1 cellular context compared by ENCODE assay signal in genomic region chr14:69398053-69398817, GRCh38.
TF ChIP-seq lines count a peak whose summit lies in the region.

ERH (minus strand) TSS chr14:69398299; CDS start chr14:69398233, 66 bp downstream.
SLC39A9 (plus strand) TSS chr14:69398692; CDS start chr14:69399370, 678 bp downstream.

TF ChIP-seq in SK-N-SH treated with all-trans-retinoic acid at 6 μM for 48 hours, 23 proteins besides CTCF, POLR2A, EP300 and RAD21 (continued from another document):
- TF ChIP-seq TSHZ2 (CRISPR knock-in tag; IDR thresholded peaks at IDR 0.05) (0 out of 2 replicates have a peak, but pooled peaks have one; percentile 20), CSDC2 (CRISPR knock-in tag; IDR thresholded peaks at IDR 0.05) (no peak)
